10 cellular contexts compared by ENCODE assay signal in the genomic region with DNA sequence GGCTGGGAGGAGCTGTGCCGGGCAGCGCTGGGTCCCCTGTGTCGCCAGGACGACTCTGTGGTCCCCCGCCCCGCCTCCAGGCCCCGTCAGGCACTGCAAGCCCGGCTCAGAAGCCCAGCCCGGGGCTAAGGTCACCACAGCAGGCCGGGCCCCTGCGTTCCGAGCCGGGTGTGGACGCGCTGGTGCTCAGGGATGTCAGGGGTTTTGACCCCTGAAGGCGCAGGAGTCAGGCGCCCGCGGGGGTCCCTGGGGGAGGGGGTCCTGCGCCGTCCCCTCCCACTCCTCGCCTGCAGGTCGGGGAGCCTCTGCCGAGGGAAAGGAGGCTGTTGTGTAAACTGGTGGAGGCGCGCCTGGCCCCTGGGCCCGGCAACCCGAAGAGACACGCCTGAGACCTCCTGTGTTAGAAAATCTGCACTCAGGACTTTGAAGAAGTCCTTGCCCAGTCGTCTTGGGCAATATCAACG. TPM values are rescaled to one million over a fixed set of nuclear protein-coding genes. Genes with fewer than 3 reads are reported as not detected.
DNase-seq lines count a peak whose midpoint lies in the region; ATAC-seq, FAIRE-seq and TF ChIP-seq lines count a peak whose summit lies in the region.
"Had no signal": no experiment of that assay in that cellular context is flagged by ENCODE, and none has a peak within 500 bp of the region (broad histone marks: within the 10 kb centered on the region; RNA-seq: fewer than 3 reads in every experiment).

No MANE protein-coding gene starts in this region.

- H3K4me3 ChIP-seq in adipocyte (ENCODE audit: low read length) (peak overlapping the region; percentile 41), keratinocyte (ENCODE audit: control insufficient read depth in 2 of 3, extremely low read depth in 1 of 3, insufficient read depth in 2 of 3, low read depth in 1 of 3, low read length in 3 of 3) (no peak overlapping the region)

- H3K4me1 ChIP-seq in adipocyte (ENCODE audit: control insufficient read depth, insufficient read depth, low read length) (peaks cover 29% of the 10 kb centered on the region), keratinocyte (ENCODE audit: control insufficient read depth, extremely low read depth, insufficient read depth, low read length) (peaks cover 4% of the 10 kb centered on the region)

- peak overlapping the region; percentile 54 for H3K4me2 ChIP-seq in keratinocyte (ENCODE audit: control insufficient read depth, extremely low read depth, insufficient read depth, low read depth, low read length)

- peak; percentile 63 to 68 for ATAC-seq in stimulated activated naive B cell treated with anti-CD40 and anti-IgM and Interleukin-4, amounts not matched to agents 10 μg/mL and 1 μg/mL and 100 μg/mL, for 72 hours (replicated peaks)
- no peak for ATAC-seq in GM21390 (IDR thresholded peaks at IDR 0.05; ENCODE audit: unreplicated experiment)

- peaks cover 64 to 65% of the 10 kb centered on the region in 2 donors for H3K27me3 Mint-ChIP-seq in stimulated activated naive B cell treated with anti-CD40 and anti-IgM and Interleukin-4, amounts not matched to agents 10 μg/mL and 1 μg/mL and 100 μg/mL, for 72 hours
- H3K27me3 Mint-ChIP-seq in chondrocyte (ENCODE audit: low read depth) = peaks cover 15% of the 10 kb centered on the region

- peaks cover 18 to 21% of the 10 kb centered on the region in 2 donors for H3K4me1 Mint-ChIP-seq in stimulated activated naive B cell treated with anti-CD40 and anti-IgM and Interleukin-4, amounts not matched to agents 10 μg/mL and 1 μg/mL and 100 μg/mL, for 72 hours
- peaks cover 17% of the 10 kb centered on the region for H3K4me1 Mint-ChIP-seq in chondrocyte (ENCODE audit: low read depth)

- no peaks in the 10 kb centered on the region for H4K20me1 ChIP-seq in keratinocyte (ENCODE audit: control insufficient read depth, extremely low read depth, insufficient read depth, low read length)

- H3K9ac ChIP-seq in adipocyte (ENCODE audit: low read length) = peak overlapping the region; percentile 49
- no peak overlapping the region for H3K9ac ChIP-seq in keratinocyte (ENCODE audit: control insufficient read depth, extremely low read depth, insufficient read depth, low read length)

- H3K36me3 ChIP-seq in adipocyte (ENCODE audit: control insufficient read depth, insufficient read depth, low read length, severe bottlenecking) (no peaks in the 10 kb centered on the region), keratinocyte (ENCODE audit: control insufficient read depth in 2 of 2, extremely low read depth in 1 of 2, insufficient read depth in 2 of 2, low read length in 2 of 2) (no peaks in the 10 kb centered on the region)

- TF ChIP-seq CTCF in keratinocyte (optimal IDR thresholded peaks at IDR 0.05 in 1 of 3, IDR thresholded peaks at IDR 0.05 in 1 of 3, conservative IDR thresholded peaks at IDR 0.05 in 1 of 3; ENCODE audit: extremely low read depth in 1 of 3, insufficient read depth in 2 of 3, low read length in 3 of 3) (no peak), chondrocyte (IDR thresholded peaks at IDR 0.05) (no peak)

- H3K27ac ChIP-seq in keratinocyte (ENCODE audit: control insufficient read depth, insufficient read depth, low read length) = no peak overlapping the region

- H3K9me1 ChIP-seq in keratinocyte (ENCODE audit: control insufficient read depth, extremely low read depth, insufficient read depth, low read length) = no peaks in the 10 kb centered on the region

- peak; percentile 75 for DNase-seq in HuH-7 (ENCODE audit: low spot score)
- DNase-seq in adipocyte (ENCODE audit: low read depth) = no peak
- DNase-seq in keratinocyte (ENCODE audit: low read depth, low spot score) = no peak
- DNase-seq in stimulated activated naive B cell treated with anti-CD40 and anti-IgM and Interleukin-4, amounts not matched to agents 10 μg/mL and 1 μg/mL and 100 μg/mL, for 72 hours = no peak
- no peak for DNase-seq in chondrocyte (ENCODE audit: low spot score)
- DNase-seq in NCI-H2081 treated with DMSO at 0.1 percent for 48 hours (lab: John Stamatoyannopoulos, UW) = no peak
- DNase-seq: NCI-H1105 had no signal

- no peak for FAIRE-seq in keratinocyte (lab: Jason Lieb, UNC)

- dilution Hi-C loops in keratinocyte (cut with MboI; ENCODE audit: extremely low pct_ligation_motif_present, low sequenced_read_pairs) = no loop called here

- H3K36me3 Mint-ChIP-seq in stimulated activated naive B cell treated with anti-CD40 and anti-IgM and Interleukin-4, amounts not matched to agents 10 μg/mL and 1 μg/mL and 100 μg/mL, for 72 hours = peaks cover 1 to 4% of the 10 kb centered on the region in 2 donors
- H3K36me3 Mint-ChIP-seq in chondrocyte (ENCODE audit: low read depth) = no peaks in the 10 kb centered on the region

- H3K9me3 Mint-ChIP-seq in stimulated activated naive B cell treated with anti-CD40 and anti-IgM and Interleukin-4, amounts not matched to agents 10 μg/mL and 1 μg/mL and 100 μg/mL, for 72 hours = no peaks in the 10 kb centered on the region
- no peaks in the 10 kb centered on the region for H3K9me3 Mint-ChIP-seq in chondrocyte (ENCODE audit: low read depth)

- H3K9me3 ChIP-seq in adipocyte (ENCODE audit: control insufficient read depth, low read length) (no peaks in the 10 kb centered on the region), keratinocyte (ENCODE audit: control insufficient read depth, low read depth, low read length) (no peaks in the 10 kb centered on the region)

- H3K4me3 Mint-ChIP-seq in stimulated activated naive B cell treated with anti-CD40 and anti-IgM and Interleukin-4, amounts not matched to agents 10 μg/mL and 1 μg/mL and 100 μg/mL, for 72 hours = peak overlapping the region; percentile 4 to 66
- H3K4me3 Mint-ChIP-seq in chondrocyte (ENCODE audit: unreplicated experiment) = no peak overlapping the region

- H3K27ac Mint-ChIP-seq in stimulated activated naive B cell treated with anti-CD40 and anti-IgM and Interleukin-4, amounts not matched to agents 10 μg/mL and 1 μg/mL and 100 μg/mL, for 72 hours = no peak overlapping the region
- H3K27ac Mint-ChIP-seq in chondrocyte (ENCODE audit: unreplicated experiment) = no peak overlapping the region

- peaks cover 10% of the 10 kb centered on the region for H3K27me3 ChIP-seq in adipocyte (replicated peaks; ENCODE audit: control insufficient read depth, insufficient read depth, low read length)
- H3K27me3 ChIP-seq in keratinocyte (ENCODE audit: control insufficient read depth, extremely low read depth, insufficient read depth, low read length) = peaks cover 5% of the 10 kb centered on the region

- no peak overlapping the region for H2AFZ ChIP-seq in keratinocyte (ENCODE audit: control insufficient read depth, low read length)

- no peaks in the 10 kb centered on the region for H3K79me2 ChIP-seq in keratinocyte (ENCODE audit: control insufficient read depth, insufficient read depth, low read length)

RNA-seq across cellular contexts. Expression of a gene that starts 23.7 kb away (rescaled TPM):
- polyA plus RNA-seq in keratinocyte = 59.4 to 125 TPM (median 109 TPM) in 3 replicates
- polyA plus RNA-seq in keratinocyte (2011; ENCODE audit: low read depth) = 26.0 TPM
- 129 and 227 TPM in 2 replicates for polyA plus RNA-seq in keratinocyte (2011; cell fraction: cytosol; rRNA removed)
- 39.2 and 55.8 TPM in 2 replicates for polyA plus RNA-seq in keratinocyte (2011; cell fraction: nucleus; rRNA removed)
- 133 and 154 TPM in 2 replicates for polyA plus RNA-seq in keratinocyte (2012; ENCODE audit: low replicate concordance)
- polyA minus RNA-seq in keratinocyte = 109 to 222 TPM (median 141 TPM) in 3 replicates
- polyA minus RNA-seq in keratinocyte (2011; cell fraction: cytosol; rRNA and poly(A)+ RNA removed) = 141 TPM
- polyA minus RNA-seq in keratinocyte (2011; cell fraction: nucleus; rRNA and poly(A)+ RNA removed) = 17.9 and 19.2 TPM in 2 replicates
- 14.6 to 23.7 TPM (median 21.1 TPM) in 3 replicates for total RNA-seq in chondrocyte

RNA-seq across cellular contexts. Expression of a gene that starts 38.6 kb away (rescaled TPM):
- polyA plus RNA-seq in keratinocyte = not detected in 3 replicates
- not detected for polyA plus RNA-seq in keratinocyte (2011; ENCODE audit: low read depth)
- polyA plus RNA-seq in keratinocyte (2011; cell fraction: cytosol; rRNA removed) = not detected in 2 replicates
- not detected in 2 replicates for polyA plus RNA-seq in keratinocyte (2011; cell fraction: nucleus; rRNA removed)
- 0.44 and 1.1 TPM in 2 replicates for polyA plus RNA-seq in keratinocyte (2012; ENCODE audit: low replicate concordance)
- polyA minus RNA-seq in keratinocyte = not detected in 3 replicates
- not detected for polyA minus RNA-seq in keratinocyte (2011; cell fraction: cytosol; rRNA and poly(A)+ RNA removed)
- not detected in 2 replicates for polyA minus RNA-seq in keratinocyte (2011; cell fraction: nucleus; rRNA and poly(A)+ RNA removed)
- total RNA-seq in chondrocyte = 0.54 TPM in 1 of 3 replicates, not detected in the others
- total RNA-seq: mesenteric fat pad, SK-MEL-5 had no signal

RNA-seq across cellular contexts. Expression of a gene that starts 39.7 kb away (rescaled TPM):
- polyA plus RNA-seq in keratinocyte = 31.8 to 48.3 TPM (median 33.5 TPM) in 3 replicates
- 18.9 TPM for polyA plus RNA-seq in keratinocyte (2011; ENCODE audit: low read depth)
- 31.1 and 31.5 TPM in 2 replicates for polyA plus RNA-seq in keratinocyte (2011; cell fraction: cytosol; rRNA removed)
- polyA plus RNA-seq in keratinocyte (2011; cell fraction: nucleus; rRNA removed) = 26.6 and 29.0 TPM in 2 replicates
- polyA plus RNA-seq in keratinocyte (2012; ENCODE audit: low replicate concordance) = 31.3 and 36.7 TPM in 2 replicates
- 31.8 to 54.8 TPM (median 49.1 TPM) in 3 replicates for polyA minus RNA-seq in keratinocyte
- 45.1 TPM for polyA minus RNA-seq in keratinocyte (2011; cell fraction: cytosol; rRNA and poly(A)+ RNA removed)
- polyA minus RNA-seq in keratinocyte (2011; cell fraction: nucleus; rRNA and poly(A)+ RNA removed) = 20.4 and 24.8 TPM in 2 replicates
- 15.5 to 17.6 TPM (median 17.4 TPM) in 3 replicates for total RNA-seq in chondrocyte

RNA-seq across cellular contexts. Expression of a gene that starts 54.2 kb away (rescaled TPM):
- polyA plus RNA-seq in keratinocyte = not detected in 3 replicates
- not detected for polyA plus RNA-seq in keratinocyte (2011; ENCODE audit: low read depth)
- polyA plus RNA-seq in keratinocyte (2011; cell fraction: cytosol; rRNA removed) = not detected in 2 replicates
- polyA plus RNA-seq in keratinocyte (2011; cell fraction: nucleus; rRNA removed) = not detected in 2 replicates
- 0.21 TPM in 1 of 2 replicates, not detected in the other for polyA plus RNA-seq in keratinocyte (2012; ENCODE audit: low replicate concordance)
- polyA minus RNA-seq in keratinocyte = not detected in 3 replicates
- polyA minus RNA-seq in keratinocyte (2011; cell fraction: cytosol; rRNA and poly(A)+ RNA removed) = not detected
- not detected in 2 replicates for polyA minus RNA-seq in keratinocyte (2011; cell fraction: nucleus; rRNA and poly(A)+ RNA removed)
- 2.6 to 4.6 TPM (median 4.0 TPM) in 3 replicates for total RNA-seq in chondrocyte
